ENCODE assay signal across 32 cellular contexts in the genomic region with DNA sequence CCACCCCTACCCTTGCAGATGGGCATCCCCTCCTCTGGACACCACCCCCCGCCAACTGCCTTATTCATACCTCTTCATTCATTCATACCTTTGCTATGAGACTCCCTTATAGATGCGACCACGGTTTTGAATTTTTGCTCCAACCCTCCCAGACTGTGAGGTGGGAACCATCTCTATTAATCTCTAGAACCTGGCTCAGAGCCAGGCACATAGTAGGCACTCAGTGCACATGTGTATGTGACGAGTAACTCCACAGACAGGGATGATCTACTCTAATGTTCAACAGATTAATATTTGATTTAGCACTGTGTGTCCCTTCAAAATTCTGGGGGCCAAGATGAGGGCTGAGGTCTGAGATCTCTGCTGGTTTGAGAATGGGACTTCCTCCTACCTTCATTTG.
"Had no signal": no experiment of that assay in that cellular context is flagged by ENCODE, and none has a peak within 500 bp of the region (broad histone marks: within the 10 kb centered on the region; RNA-seq: fewer than 3 reads in every experiment).

No MANE protein-coding gene starts in this region.

- H3K27ac ChIP-seq: KMS-11 had no signal

- H3K36me3 ChIP-seq: MG63 had no signal

- H3K4me2 ChIP-seq: KMS-11 had no signal

- H3K27me3 ChIP-seq: MG63 had no signal

- H3K4me3 ChIP-seq: MG63 had no signal

- H3K9me3 ChIP-seq: MG63 had no signal

- H3K9ac ChIP-seq: KMS-11 had no signal

- DNase-seq: Kasumi-1, MG63, MV-4-11, NCI-H1048, NCI-H1092, NCI-H1092 treated with DMSO at 0.1 percent for 48 hours, NCI-H1105, NCI-H1105 treated with DMSO at 0.1 percent for 48 hours, NCI-H1417, NCI-H1417 treated with DMSO at 0.1 percent for 48 hours, NCI-H1436, NCI-H1436 treated with DMSO at 0.1 percent for 48 hours, NCI-H146, NCI-H1694, NCI-H1694 treated with DMSO at 0.1 percent for 48 hours, NCI-H187, NCI-H187 treated with DMSO at 0.1 percent for 48 hours, NCI-H1930, NCI-H2029, NCI-H2029 treated with DMSO at 0.1 percent for 48 hours, NCI-H2081, NCI-H2081 treated with DMSO at 0.1 percent for 48 hours, NCI-H2107, NCI-H2171, NCI-H2171 treated with DMSO at 0.1 percent for 48 hours, NCI-H2227 treated with DMSO at 0.1 percent for 48 hours, NCI-H226, NCI-H345, NCI-H446, NCI-H446 treated with DMSO at 0.1 percent for 48 hours, NCI-H510A had no signal
